In the genomic region with DNA sequence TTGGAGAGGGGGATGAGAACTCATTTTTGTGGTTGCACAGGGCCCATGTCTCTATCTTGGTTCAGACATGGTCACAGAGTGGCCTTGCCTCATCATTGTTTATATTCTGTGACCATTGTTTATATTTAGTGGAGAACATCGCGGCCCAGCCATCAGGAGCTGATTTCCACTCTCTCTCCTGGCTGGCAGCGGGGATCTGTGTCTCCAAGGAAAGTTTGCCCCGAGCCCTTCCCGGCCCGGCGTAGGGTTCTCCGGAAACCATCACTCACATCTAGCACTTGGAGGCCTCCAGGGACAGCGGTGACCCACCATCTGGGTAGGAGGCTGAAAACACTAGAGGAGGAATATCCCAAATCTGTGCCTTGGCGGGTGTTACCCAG, we compare ENCODE assay signal across 9 cellular contexts. TPM values are rescaled to one million over a fixed set of nuclear protein-coding genes. Genes with fewer than 3 reads are reported as not detected.
DNase-seq lines count a peak whose midpoint lies in the region; ATAC-seq and TF ChIP-seq lines count a peak whose summit lies in the region.
"Had no signal": no experiment of that assay in that cellular context is flagged by ENCODE, and none has a peak within 500 bp of the region (broad histone marks: within the 10 kb centered on the region; RNA-seq: fewer than 3 reads in every experiment).

No MANE protein-coding gene starts in this region.

- no peak overlapping the region for H3K27ac Mint-ChIP-seq in activated T-cell treated with anti-CD3 and anti-CD28 coated beads, Interleukin-2, amount 50 U/mL, for 72 hours

- H3K27me3 Mint-ChIP-seq in activated T-cell treated with anti-CD3 and anti-CD28 coated beads, Interleukin-2, amount 50 U/mL, for 72 hours (ENCODE audit: low read depth) = peaks cover 19% of the 10 kb centered on the region

- peaks cover 4% of the 10 kb centered on the region in 2 donors for H3K36me3 Mint-ChIP-seq in activated T-cell treated with anti-CD3 and anti-CD28 coated beads, Interleukin-2, amount 50 U/mL, for 72 hours (ENCODE audit: insufficient read depth in 2 of 2)

- no peak for TF ChIP-seq POLR2A in uterus (IDR thresholded peaks at IDR 0.05)

- no peaks in the 10 kb centered on the region for H3K4me1 ChIP-seq in colonic mucosa
- peaks cover 8% of the 10 kb centered on the region for H3K4me1 ChIP-seq in mucosa of stomach (ENCODE audit: control insufficient read depth, insufficient read depth, low read length)
- no peaks in the 10 kb centered on the region for H3K4me1 ChIP-seq in uterus

- no peak for ATAC-seq in activated T-cell treated with anti-CD3 and anti-CD28 coated beads, Interleukin-2, amount 50 U/mL, for 72 hours (replicated peaks in 1 of 2)
- ATAC-seq in GM19324 (IDR thresholded peaks at IDR 0.05; ENCODE audit: low FRiP score, unreplicated experiment) = no peak
- no peak for ATAC-seq in activated CD4-positive, CD25-positive, alpha-beta regulatory T cell treated with anti-CD3 and anti-CD28 coated beads, Interleukin-2, amount 50 U/mL, for 24 hours

- H3K9me3 ChIP-seq in colonic mucosa = no peaks in the 10 kb centered on the region
- no peaks in the 10 kb centered on the region for H3K9me3 ChIP-seq in mucosa of stomach (ENCODE audit: control insufficient read depth, low read length)
- no peaks in the 10 kb centered on the region for H3K9me3 ChIP-seq in uterus
- H3K9me3 ChIP-seq: HAP-1 had no signal

- H3K27me3 ChIP-seq in colonic mucosa = no peaks in the 10 kb centered on the region
- H3K27me3 ChIP-seq in mucosa of stomach (ENCODE audit: control insufficient read depth, insufficient read depth, low read length) = no peaks in the 10 kb centered on the region
- H3K27me3 ChIP-seq in uterus = no peaks in the 10 kb centered on the region

- TF ChIP-seq CTCF in colonic mucosa (IDR thresholded peaks at IDR 0.05) (no peak), uterus (IDR thresholded peaks at IDR 0.05) (no peak)

- peak overlapping the region; percentile 82 to 89 for H3K4me3 Mint-ChIP-seq in activated T-cell treated with anti-CD3 and anti-CD28 coated beads, Interleukin-2, amount 50 U/mL, for 72 hours

- no peak overlapping the region for H3K4me3 ChIP-seq in colonic mucosa
- H3K4me3 ChIP-seq in mucosa of stomach (ENCODE audit: low read length) = no peak overlapping the region
- H3K4me3 ChIP-seq in uterus = peak overlapping the region in 1 of 2 donors; percentile 35

- H3K27ac ChIP-seq in colonic mucosa = peak overlapping the region; percentile 76
- peak overlapping the region; percentile 82 to 94 for H3K27ac ChIP-seq in uterus

- no peaks in the 10 kb centered on the region for H3K36me3 ChIP-seq in colonic mucosa
- no peaks in the 10 kb centered on the region for H3K36me3 ChIP-seq in mucosa of stomach (ENCODE audit: control insufficient read depth, insufficient read depth, low read length)
- H3K36me3 ChIP-seq in uterus = no peaks in the 10 kb centered on the region
- H3K36me3 ChIP-seq: HAP-1 had no signal

- intact Hi-C loops in colonic mucosa (cut with DNase I) = no loop called here
- intact Hi-C loops in uterus (cut with DNase I; ENCODE audit: low total_unique reads) = no loop called here

- DNase-seq in activated T-cell treated with anti-CD3 and anti-CD28 coated beads, Interleukin-2, amount 50 U/mL, for 72 hours = no peak
- DNase-seq in activated T-cell treated with anti-CD3 and anti-CD28 coated beads for 4 hours (no peak), colonic mucosa (peak; percentile 45), uterus (no peak), midbrain (lab: John Stamatoyannopoulos, UW) (no peak)

- peaks cover 21% of the 10 kb centered on the region for H3K4me1 Mint-ChIP-seq in activated T-cell treated with anti-CD3 and anti-CD28 coated beads, Interleukin-2, amount 50 U/mL, for 72 hours (ENCODE audit: low read depth)

- H3K9ac ChIP-seq in colonic mucosa (ENCODE audit: low read depth in 2 of 2, low read length in 2 of 2) (peak overlapping the region in 1 of 2 donors; percentile 42), mucosa of stomach (ENCODE audit: low read length) (peak overlapping the region; percentile 58)

- no peaks in the 10 kb centered on the region for H3K9me3 Mint-ChIP-seq in activated T-cell treated with anti-CD3 and anti-CD28 coated beads, Interleukin-2, amount 50 U/mL, for 72 hours

RNA-seq across cellular contexts. Expression of a gene that starts 0.8 kb away (rescaled TPM):
- total RNA-seq in activated T-cell treated with anti-CD3 and anti-CD28 coated beads, Interleukin-2, amount 50 U/mL, for 72 hours = 10 to 100 TPM; 13.6 to 14.1 TPM
- 10 to 100 TPM; 20.2 to 44.1 TPM for total RNA-seq in colonic mucosa
- total RNA-seq in uterus = 10 to 100 TPM; 19.1 to 69.1 (median 33.8) TPM

RNA-seq across cellular contexts. Expression of a gene that starts 7.3 kb away (rescaled TPM):
- total RNA-seq in activated T-cell treated with anti-CD3 and anti-CD28 coated beads, Interleukin-2, amount 50 U/mL, for 72 hours = 10 to 100 TPM in 1 of 2 donors, 1 to 10 TPM in 1; 9.5 to 11.8 TPM
- total RNA-seq in colonic mucosa (10 to 100 TPM; 17.8 to 26.5 TPM), uterus (10 to 100 TPM in 1 of 4 donors, 1 to 10 TPM in 3; 5.6 to 24.7 (median 8.0) TPM)

RNA-seq across cellular contexts. Expression of a gene that starts 20.4 kb away (rescaled TPM):
- total RNA-seq in activated T-cell treated with anti-CD3 and anti-CD28 coated beads, Interleukin-2, amount 50 U/mL, for 72 hours = 100 to 1,000 TPM; 102 to 144 TPM
- 100 to 1,000 TPM in 1 of 2 donors, 10 to 100 TPM in 1; 93.0 to 131 TPM for total RNA-seq in colonic mucosa
- total RNA-seq in uterus = 100 to 1,000 TPM in 1 of 4 donors, 10 to 100 TPM in 3; 26.4 to 113 (median 40.4) TPM

RNA-seq across cellular contexts. Expression of a gene that starts 26.2 kb away (rescaled TPM):
- total RNA-seq in activated T-cell treated with anti-CD3 and anti-CD28 coated beads, Interleukin-2, amount 50 U/mL, for 72 hours = 1 to 10 TPM; 1.1 to 3.4 TPM
- total RNA-seq in colonic mucosa (1 to 10 TPM; 5.7 to 6.6 TPM), uterus (1 to 10 TPM in 2 of 4 donors, not detected in 2; 2.1 to 3.0 TPM)
